ENCODE assay signal across 1 cellular context in the genomic region with DNA sequence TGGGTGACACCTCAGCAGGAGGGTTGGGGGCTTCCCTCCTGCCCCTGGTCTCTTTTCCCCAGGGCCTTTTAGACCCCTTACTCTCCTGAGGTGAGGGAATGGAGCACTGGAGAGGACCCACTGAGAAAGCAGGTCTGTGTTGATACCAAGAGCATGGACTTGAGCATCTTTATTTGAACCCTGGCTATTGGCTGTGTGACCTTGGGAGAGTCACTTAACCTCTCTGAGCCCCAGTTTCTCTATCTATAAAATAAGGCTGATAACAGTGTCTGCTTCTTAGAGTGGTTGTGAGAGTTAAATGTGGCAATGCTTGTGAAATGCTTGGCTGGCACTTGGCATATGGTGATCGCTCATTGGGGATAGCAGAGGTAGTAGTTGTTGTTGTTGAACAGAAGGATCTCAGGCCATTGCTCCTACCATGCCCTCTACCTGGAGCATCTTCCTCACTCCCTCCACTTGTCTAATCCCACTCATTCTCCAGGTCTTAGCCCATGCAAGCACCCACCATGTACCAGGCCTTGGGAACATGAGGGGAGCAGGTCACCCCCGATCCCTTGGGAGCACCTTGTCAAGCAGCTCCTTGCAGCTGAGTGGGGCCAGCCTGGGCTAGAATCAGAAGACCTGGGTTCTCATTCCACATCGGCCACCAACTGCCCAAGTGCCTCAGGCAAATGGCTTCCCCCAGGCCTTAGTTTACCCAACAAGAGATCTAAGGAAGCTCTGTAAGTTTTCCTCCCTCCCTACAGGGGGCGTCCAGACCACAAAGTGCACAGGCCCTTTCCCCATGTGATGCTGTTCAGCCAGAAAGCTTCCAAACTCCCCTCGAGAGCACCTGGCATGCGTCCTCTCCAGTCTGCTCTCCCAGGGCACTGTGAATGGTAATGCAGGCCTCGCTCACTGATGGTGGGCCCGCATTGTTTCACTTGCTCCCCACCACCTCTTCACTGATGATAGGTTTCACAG.
A peak's percentile ranks its signal among the peaks of the same experiment; 100 is the strongest.
TF ChIP-seq lines count a peak whose summit lies in the region.

No MANE protein-coding gene starts in this region.

TF ChIP-seq in K562, 482 proteins besides CTCF, POLR2A, EP300 and RAD21 (continued from another document and continues in another):
- TF ChIP-seq, protein P1, sequence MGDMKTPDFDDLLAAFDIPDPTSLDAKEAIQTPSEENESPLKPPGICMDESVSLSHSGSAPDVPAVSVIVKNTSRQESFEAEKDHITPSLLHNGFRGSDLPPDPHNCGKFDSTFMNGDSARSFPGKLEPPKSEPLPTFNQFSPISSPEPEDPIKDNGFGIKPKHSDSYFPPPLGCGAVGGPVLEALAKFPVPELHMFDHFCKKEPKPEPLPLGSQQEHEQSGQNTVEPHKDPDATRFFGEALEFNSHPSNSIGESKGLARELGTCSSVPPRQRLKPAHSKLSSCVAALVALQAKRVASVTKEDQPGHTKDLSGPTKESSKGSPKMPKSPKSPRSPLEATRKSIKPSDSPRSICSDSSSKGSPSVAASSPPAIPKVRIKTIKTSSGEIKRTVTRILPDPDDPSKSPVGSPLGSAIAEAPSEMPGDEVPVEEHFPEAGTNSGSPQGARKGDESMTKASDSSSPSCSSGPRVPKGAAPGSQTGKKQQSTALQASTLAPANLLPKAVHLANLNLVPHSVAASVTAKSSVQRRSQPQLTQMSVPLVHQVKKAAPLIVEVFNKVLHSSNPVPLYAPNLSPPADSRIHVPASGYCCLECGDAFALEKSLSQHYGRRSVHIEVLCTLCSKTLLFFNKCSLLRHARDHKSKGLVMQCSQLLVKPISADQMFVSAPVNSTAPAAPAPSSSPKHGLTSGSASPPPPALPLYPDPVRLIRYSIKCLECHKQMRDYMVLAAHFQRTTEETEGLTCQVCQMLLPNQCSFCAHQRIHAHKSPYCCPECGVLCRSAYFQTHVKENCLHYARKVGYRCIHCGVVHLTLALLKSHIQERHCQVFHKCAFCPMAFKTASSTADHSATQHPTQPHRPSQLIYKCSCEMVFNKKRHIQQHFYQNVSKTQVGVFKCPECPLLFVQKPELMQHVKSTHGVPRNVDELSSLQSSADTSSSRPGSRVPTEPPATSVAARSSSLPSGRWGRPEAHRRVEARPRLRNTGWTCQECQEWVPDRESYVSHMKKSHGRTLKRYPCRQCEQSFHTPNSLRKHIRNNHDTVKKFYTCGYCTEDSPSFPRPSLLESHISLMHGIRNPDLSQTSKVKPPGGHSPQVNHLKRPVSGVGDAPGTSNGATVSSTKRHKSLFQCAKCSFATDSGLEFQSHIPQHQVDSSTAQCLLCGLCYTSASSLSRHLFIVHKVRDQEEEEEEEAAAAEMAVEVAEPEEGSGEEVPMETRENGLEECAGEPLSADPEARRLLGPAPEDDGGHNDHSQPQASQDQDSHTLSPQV (IDR thresholded peaks at IDR 0.05) = peak; percentile 53; the same call in 1 of the 2 replicates
- TF ChIP-seq USF2 (CRISPR knock-in tag; IDR thresholded peaks at IDR 0.05) = peak; percentile 49; the same call in 1 of the 2 replicates
- peak in 1 of 2 experiments; percentile 70; a peak in 2 of 4 replicates for TF ChIP-seq RCOR1 (IDR thresholded peaks at IDR 0.05; ENCODE audit: borderline replicate concordance in 1 of 2, low read depth in 2 of 2, low read length in 2 of 2)
- peak; percentile 58; the same call in 1 of the 2 replicates for TF ChIP-seq MYC (IDR thresholded peaks at IDR 0.05; ENCODE audit: low read depth, low read length)
- no peak for TF ChIP-seq MYC (CRISPR knock-in tag; IDR thresholded peaks at IDR 0.05; ENCODE audit: borderline replicate concordance, low read depth)
- peak in 1 of 2 experiments; percentile 78; a peak in 1 of 3 replicates for TF ChIP-seq CBX3 (IDR thresholded peaks at IDR 0.05; ENCODE audit: borderline replicate concordance in 1 of 2, low read length in 2 of 2)
- TF ChIP-seq, protein P2, sequence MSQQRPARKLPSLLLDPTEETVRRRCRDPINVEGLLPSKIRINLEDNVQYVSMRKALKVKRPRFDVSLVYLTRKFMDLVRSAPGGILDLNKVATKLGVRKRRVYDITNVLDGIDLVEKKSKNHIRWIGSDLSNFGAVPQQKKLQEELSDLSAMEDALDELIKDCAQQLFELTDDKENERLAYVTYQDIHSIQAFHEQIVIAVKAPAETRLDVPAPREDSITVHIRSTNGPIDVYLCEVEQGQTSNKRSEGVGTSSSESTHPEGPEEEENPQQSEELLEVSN (IDR thresholded peaks at IDR 0.05; ENCODE audit: borderline replicate concordance in 1 of 2, extremely low read depth in 1 of 2, insufficient read depth in 1 of 2, insufficient read length in 1 of 2, low read depth in 1 of 2, low read length in 1 of 2, poor library complexity in 1 of 2, severe bottlenecking in 1 of 2) = peak in 1 of 2 experiments; percentile 32
- peak; percentile 97 for TF ChIP-seq SMARCA5 (IDR thresholded peaks at IDR 0.05)
- TF ChIP-seq ZKSCAN3 (CRISPR knock-in tag; IDR thresholded peaks at IDR 0.05) = no peak
- no peak for TF ChIP-seq CCAR2 (IDR thresholded peaks at IDR 0.05; ENCODE audit: low read depth, low read length)
- TF ChIP-seq SIRT6 (IDR thresholded peaks at IDR 0.05; ENCODE audit: low read depth, low read length) = no peak
- TF ChIP-seq L3MBTL2 (IDR thresholded peaks at IDR 0.05) = peak; percentile 58; the same call in 1 of the 2 replicates
- TF ChIP-seq TEAD1 (CRISPR knock-in tag; IDR thresholded peaks at IDR 0.05) = peak in 1 of 2 experiments; percentile 68; a peak in 1 of 4 replicates
- TF ChIP-seq MCM7 (IDR thresholded peaks at IDR 0.05) = no peak
- TF ChIP-seq BCOR (IDR thresholded peaks at IDR 0.05) = peak; percentile 99
- peak; percentile 38 for TF ChIP-seq MAX (CRISPR knock-in tag; IDR thresholded peaks at IDR 0.05)
- TF ChIP-seq ZNF740 (CRISPR knock-in tag; IDR thresholded peaks at IDR 0.05) = peak; percentile 83
- no peak for TF ChIP-seq ZNF740 (tag; IDR thresholded peaks at IDR 0.05)
- 0 out of 2 replicates have a peak, but pooled peaks have one; percentile 29 for TF ChIP-seq ARID4B (CRISPR knock-in tag; IDR thresholded peaks at IDR 0.05)
- TF ChIP-seq BRD9 (IDR thresholded peaks at IDR 0.05; ENCODE audit: low read depth, partially characterized antibody) = peak; percentile 81
- TF ChIP-seq, protein P3, sequence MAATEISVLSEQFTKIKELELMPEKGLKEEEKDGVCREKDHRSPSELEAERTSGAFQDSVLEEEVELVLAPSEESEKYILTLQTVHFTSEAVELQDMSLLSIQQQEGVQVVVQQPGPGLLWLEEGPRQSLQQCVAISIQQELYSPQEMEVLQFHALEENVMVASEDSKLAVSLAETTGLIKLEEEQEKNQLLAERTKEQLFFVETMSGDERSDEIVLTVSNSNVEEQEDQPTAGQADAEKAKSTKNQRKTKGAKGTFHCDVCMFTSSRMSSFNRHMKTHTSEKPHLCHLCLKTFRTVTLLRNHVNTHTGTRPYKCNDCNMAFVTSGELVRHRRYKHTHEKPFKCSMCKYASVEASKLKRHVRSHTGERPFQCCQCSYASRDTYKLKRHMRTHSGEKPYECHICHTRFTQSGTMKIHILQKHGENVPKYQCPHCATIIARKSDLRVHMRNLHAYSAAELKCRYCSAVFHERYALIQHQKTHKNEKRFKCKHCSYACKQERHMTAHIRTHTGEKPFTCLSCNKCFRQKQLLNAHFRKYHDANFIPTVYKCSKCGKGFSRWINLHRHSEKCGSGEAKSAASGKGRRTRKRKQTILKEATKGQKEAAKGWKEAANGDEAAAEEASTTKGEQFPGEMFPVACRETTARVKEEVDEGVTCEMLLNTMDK (IDR thresholded peaks at IDR 0.05; ENCODE audit: borderline replicate concordance, insufficient read depth, low read depth, low read length, poor library complexity, severe bottlenecking) = peak; percentile 71
- TF ChIP-seq ZNF77 (CRISPR knock-in tag; IDR thresholded peaks at IDR 0.05) = no peak
- peak; percentile 68; the same call in 1 of the 2 replicates for TF ChIP-seq FOXP1 (CRISPR knock-in tag; IDR thresholded peaks at IDR 0.05)
- TF ChIP-seq ZBTB12 (CRISPR knock-in tag; IDR thresholded peaks at IDR 0.05) = no peak
- TF ChIP-seq RBM25 (IDR thresholded peaks at IDR 0.05; ENCODE audit: low read depth, low read length, severe bottlenecking) = peak; percentile 99
- TF ChIP-seq CBX1 (IDR thresholded peaks at IDR 0.05; ENCODE audit: low read depth) = peak; percentile 91
- TF ChIP-seq SMC3 (conservative IDR thresholded peaks at IDR 0.05; ENCODE audit: insufficient read depth, low read depth, low read length) = peak; percentile 33; the same call in 1 of the 2 replicates
- peak; percentile 92 for TF ChIP-seq ZFP36 (IDR thresholded peaks at IDR 0.05; ENCODE audit: low read depth, low read length, partially characterized antibody)
- TF ChIP-seq, protein P4, sequence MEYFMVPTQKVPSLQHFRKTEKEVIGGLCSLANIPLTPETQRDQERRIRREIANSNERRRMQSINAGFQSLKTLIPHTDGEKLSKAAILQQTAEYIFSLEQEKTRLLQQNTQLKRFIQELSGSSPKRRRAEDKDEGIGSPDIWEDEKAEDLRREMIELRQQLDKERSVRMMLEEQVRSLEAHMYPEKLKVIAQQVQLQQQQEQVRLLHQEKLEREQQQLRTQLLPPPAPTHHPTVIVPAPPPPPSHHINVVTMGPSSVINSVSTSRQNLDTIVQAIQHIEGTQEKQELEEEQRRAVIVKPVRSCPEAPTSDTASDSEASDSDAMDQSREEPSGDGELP (CRISPR knock-in tag; IDR thresholded peaks at IDR 0.05; ENCODE audit: borderline replicate concordance) = no peak
- peak; percentile 89 to 92 for TF ChIP-seq KDM1A (IDR thresholded peaks at IDR 0.05)
- TF ChIP-seq PTBP1 (IDR thresholded peaks at IDR 0.05; ENCODE audit: low read depth, low read length) = peak; percentile 91; the same call in 1 of the 2 replicates
- TF ChIP-seq FOXA3 (CRISPR knock-in tag; conservative IDR thresholded peaks at IDR 0.05 in 1 of 2, IDR thresholded peaks at IDR 0.05 in 1 of 2) = 0 out of 4 replicates have a peak, but pooled peaks of 1 of the 2 experiments have one; percentile 48
- peak; percentile 94 for TF ChIP-seq CHD4 (IDR thresholded peaks at IDR 0.05; ENCODE audit: insufficient read depth, insufficient replicate concordance, low read depth, low read length, poor library complexity, severe bottlenecking)
- TF ChIP-seq CBFB (CRISPR knock-in tag; IDR thresholded peaks at IDR 0.05) = 0 out of 2 replicates have a peak, but pooled peaks have one; percentile 58
- TF ChIP-seq HDAC2 (IDR thresholded peaks at IDR 0.05) = peak; percentile 86; the same call in 1 of the 2 replicates
- no peak for TF ChIP-seq CGGBP1 (CRISPR knock-in tag; IDR thresholded peaks at IDR 0.05)
- TF ChIP-seq CC2D1A (IDR thresholded peaks at IDR 0.05) = 0 out of 2 replicates have a peak, but pooled peaks have one; percentile 26
